1 cellular context compared by ENCODE assay signal in genomic region chr11:66347425-66348276, GRCh38.
TF ChIP-seq lines count a peak whose summit lies in the region.

TSS of gene B4GAT1 (minus strand) at chr11:66347629. CDS start at chr11:66347545, 84 bp downstream.

TF ChIP-seq in K562, 482 proteins besides CTCF, POLR2A, EP300 and RAD21 (continued from another document):
- TF ChIP-seq, protein P1, sequence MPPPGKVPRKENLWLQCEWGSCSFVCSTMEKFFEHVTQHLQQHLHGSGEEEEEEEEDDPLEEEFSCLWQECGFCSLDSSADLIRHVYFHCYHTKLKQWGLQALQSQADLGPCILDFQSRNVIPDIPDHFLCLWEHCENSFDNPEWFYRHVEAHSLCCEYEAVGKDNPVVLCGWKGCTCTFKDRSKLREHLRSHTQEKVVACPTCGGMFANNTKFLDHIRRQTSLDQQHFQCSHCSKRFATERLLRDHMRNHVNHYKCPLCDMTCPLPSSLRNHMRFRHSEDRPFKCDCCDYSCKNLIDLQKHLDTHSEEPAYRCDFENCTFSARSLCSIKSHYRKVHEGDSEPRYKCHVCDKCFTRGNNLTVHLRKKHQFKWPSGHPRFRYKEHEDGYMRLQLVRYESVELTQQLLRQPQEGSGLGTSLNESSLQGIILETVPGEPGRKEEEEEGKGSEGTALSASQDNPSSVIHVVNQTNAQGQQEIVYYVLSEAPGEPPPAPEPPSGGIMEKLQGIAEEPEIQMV (tag; conservative IDR thresholded peaks at IDR 0.05; ENCODE audit: low read depth) = 0 out of 2 replicates have a peak, but pooled peaks have one; percentile 10
- TF ChIP-seq CGGBP1 (CRISPR knock-in tag; IDR thresholded peaks at IDR 0.05) = 0 out of 2 replicates have a peak, but pooled peaks have one; percentile 46
- peak; percentile 80; the same call in 1 of the 2 replicates for TF ChIP-seq NFIC (IDR thresholded peaks at IDR 0.05)
- TF ChIP-seq FOXK1 (CRISPR knock-in tag; IDR thresholded peaks at IDR 0.05; ENCODE audit: borderline replicate concordance) = no peak
- TF ChIP-seq POU5F1 (IDR thresholded peaks at IDR 0.05; ENCODE audit: borderline replicate concordance, low read depth, low read length, partially characterized antibody) = no peak
- peak; percentile 98 for TF ChIP-seq POLR3A (IDR thresholded peaks at IDR 0.05; ENCODE audit: borderline replicate concordance, extremely low read depth, insufficient read depth, insufficient read length)
- TF ChIP-seq POLR2G (IDR thresholded peaks at IDR 0.05; ENCODE audit: low read depth, low read length) = peak; percentile 77
- peak; percentile 12; the same call in 1 of the 2 replicates for TF ChIP-seq AFF4 (CRISPR knock-in tag; IDR thresholded peaks at IDR 0.05)
- TF ChIP-seq ARNT (IDR thresholded peaks at IDR 0.05) = peak in 1 of 2 experiments; percentile 47; a peak in 1 of 4 replicates
- TF ChIP-seq ZBTB8A (IDR thresholded peaks at IDR 0.05; ENCODE audit: partially characterized antibody) = no peak
- TF ChIP-seq FOSL1 (tag; conservative IDR thresholded peaks at IDR 0.05) = peak; percentile 48
- peak in 1 of 2 experiments; percentile 29; a peak in 1 of 4 replicates for TF ChIP-seq MLX (CRISPR knock-in tag; conservative IDR thresholded peaks at IDR 0.05)
- peak; percentile 74; the same call in 1 of the 2 replicates for TF ChIP-seq BRD4 (IDR thresholded peaks at IDR 0.05)
- TF ChIP-seq, protein P2, sequence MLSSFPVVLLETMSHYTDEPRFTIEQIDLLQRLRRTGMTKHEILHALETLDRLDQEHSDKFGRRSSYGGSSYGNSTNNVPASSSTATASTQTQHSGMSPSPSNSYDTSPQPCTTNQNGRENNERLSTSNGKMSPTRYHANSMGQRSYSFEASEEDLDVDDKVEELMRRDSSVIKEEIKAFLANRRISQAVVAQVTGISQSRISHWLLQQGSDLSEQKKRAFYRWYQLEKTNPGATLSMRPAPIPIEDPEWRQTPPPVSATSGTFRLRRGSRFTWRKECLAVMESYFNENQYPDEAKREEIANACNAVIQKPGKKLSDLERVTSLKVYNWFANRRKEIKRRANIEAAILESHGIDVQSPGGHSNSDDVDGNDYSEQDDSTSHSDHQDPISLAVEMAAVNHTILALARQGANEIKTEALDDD (IDR thresholded peaks at IDR 0.05) = peak; percentile 66
- TF ChIP-seq ZNF124 (CRISPR knock-in tag; IDR thresholded peaks at IDR 0.05) = no peak
- no peak for TF ChIP-seq MYBL2 (IDR thresholded peaks at IDR 0.05; ENCODE audit: low read depth)
- TF ChIP-seq MYBL2 (CRISPR knock-in tag; IDR thresholded peaks at IDR 0.05; ENCODE audit: borderline replicate concordance) = no peak
- no peak for TF ChIP-seq NCOA2 (IDR thresholded peaks at IDR 0.05; ENCODE audit: partially characterized antibody in 2 of 2)
- TF ChIP-seq, protein P3, sequence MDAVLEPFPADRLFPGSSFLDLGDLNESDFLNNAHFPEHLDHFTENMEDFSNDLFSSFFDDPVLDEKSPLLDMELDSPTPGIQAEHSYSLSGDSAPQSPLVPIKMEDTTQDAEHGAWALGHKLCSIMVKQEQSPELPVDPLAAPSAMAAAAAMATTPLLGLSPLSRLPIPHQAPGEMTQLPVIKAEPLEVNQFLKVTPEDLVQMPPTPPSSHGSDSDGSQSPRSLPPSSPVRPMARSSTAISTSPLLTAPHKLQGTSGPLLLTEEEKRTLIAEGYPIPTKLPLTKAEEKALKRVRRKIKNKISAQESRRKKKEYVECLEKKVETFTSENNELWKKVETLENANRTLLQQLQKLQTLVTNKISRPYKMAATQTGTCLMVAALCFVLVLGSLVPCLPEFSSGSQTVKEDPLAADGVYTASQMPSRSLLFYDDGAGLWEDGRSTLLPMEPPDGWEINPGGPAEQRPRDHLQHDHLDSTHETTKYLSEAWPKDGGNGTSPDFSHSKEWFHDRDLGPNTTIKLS (IDR thresholded peaks at IDR 0.05; ENCODE audit: borderline replicate concordance, low read depth) = peak; percentile 62; the same call in 1 of the 2 replicates
- TF ChIP-seq BRF1 (IDR thresholded peaks at IDR 0.05; ENCODE audit: borderline replicate concordance, extremely low read depth, insufficient read length) = peak; percentile 29
- TF ChIP-seq HNRNPLL (IDR thresholded peaks at IDR 0.05; ENCODE audit: low read depth, low read length, poor library complexity, severe bottlenecking) = peak; percentile 59
- 0 out of 2 replicates have a peak, but pooled peaks have one; percentile 7 for TF ChIP-seq ZNF384 (IDR thresholded peaks at IDR 0.05; ENCODE audit: low read depth, low read length)
- TF ChIP-seq, protein P4, sequence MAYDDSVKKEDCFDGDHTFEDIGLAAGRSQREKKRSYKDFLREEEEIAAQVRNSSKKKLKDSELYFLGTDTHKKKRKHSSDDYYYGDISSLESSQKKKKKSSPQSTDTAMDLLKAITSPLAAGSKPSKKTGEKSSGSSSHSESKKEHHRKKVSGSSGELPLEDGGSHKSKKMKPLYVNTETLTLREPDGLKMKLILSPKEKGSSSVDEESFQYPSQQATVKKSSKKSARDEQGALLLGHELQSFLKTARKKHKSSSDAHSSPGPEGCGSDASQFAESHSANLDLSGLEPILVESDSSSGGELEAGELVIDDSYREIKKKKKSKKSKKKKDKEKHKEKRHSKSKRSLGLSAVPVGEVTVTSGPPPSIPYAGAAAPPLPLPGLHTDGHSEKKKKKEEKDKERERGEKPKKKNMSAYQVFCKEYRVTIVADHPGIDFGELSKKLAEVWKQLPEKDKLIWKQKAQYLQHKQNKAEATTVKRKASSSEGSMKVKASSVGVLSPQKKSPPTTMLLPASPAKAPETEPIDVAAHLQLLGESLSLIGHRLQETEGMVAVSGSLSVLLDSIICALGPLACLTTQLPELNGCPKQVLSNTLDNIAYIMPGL (CRISPR knock-in tag; IDR thresholded peaks at IDR 0.05) = peak; percentile 87
